In genomic region chr12:54201001-54201794, GRCh38 we compare ENCODE assay signal across 1 cellular context.
TF ChIP-seq lines count a peak whose summit lies in the region.

No MANE protein-coding gene starts in this region.

TF ChIP-seq in HCT116, 20 proteins besides CTCF, POLR2A, EP300 and RAD21 (continued from another document):
- TF ChIP-seq ELF1 (IDR thresholded peaks at IDR 0.05; ENCODE audit: borderline replicate concordance, low read depth) (no peak), ZBTB33 (IDR thresholded peaks at IDR 0.05; ENCODE audit: extremely low read depth, insufficient replicate concordance, low read length) (no peak), YY1 (IDR thresholded peaks at IDR 0.05; ENCODE audit: extremely low read depth, insufficient replicate concordance, low read depth, low read length) (no peak), ATF3 (IDR thresholded peaks at IDR 0.05) (no peak), POLR2AphosphoS5 (IDR thresholded peaks at IDR 0.05; ENCODE audit: low read depth, low read length) (no peak), ZFX (IDR thresholded peaks at IDR 0.05) (no peak)
